Comparison of ENCODE assay signal across 8 cellular contexts in genomic region chr12:13234045-13234641, GRCh38. TPM values are rescaled to one million over a fixed set of nuclear protein-coding genes. Genes with fewer than 3 reads are reported as not detected.
DNase-seq lines count a peak whose midpoint lies in the region; ATAC-seq and TF ChIP-seq lines count a peak whose summit lies in the region.

No MANE protein-coding gene starts in this region.

- peak; percentile 59 for ATAC-seq in CD8-positive, alpha-beta T cell
- peak; percentile 51 for ATAC-seq in GM18907 (IDR thresholded peaks at IDR 0.05; ENCODE audit: unreplicated experiment)
- ATAC-seq in HG03571 (IDR thresholded peaks at IDR 0.05; ENCODE audit: unreplicated experiment) = no peak

- no peaks in the 10 kb centered on the region for H3K4me1 ChIP-seq in CD8-positive, alpha-beta T cell (ENCODE audit: insufficient read depth, low read length)
- H3K4me1 ChIP-seq in ascending aorta (no peaks in the 10 kb centered on the region), iPS DF 6.9 (ENCODE audit: control insufficient read depth, insufficient read depth, low read length) (no peaks in the 10 kb centered on the region)
- no peaks in the 10 kb centered on the region for H3K4me1 ChIP-seq in effector memory CD4-positive, alpha-beta T cell (ENCODE audit: control insufficient read depth, insufficient read depth, low read length, poor library complexity, severe bottlenecking)

- TF ChIP-seq CTCF in CD8-positive, alpha-beta T cell (IDR thresholded peaks at IDR 0.05) = peak; percentile 75
- peak; percentile 58 to 76 (median 62) for TF ChIP-seq CTCF in ascending aorta (IDR thresholded peaks at IDR 0.05)

- DNase-seq in CD8-positive, alpha-beta T cell = peak in 4 of 7 experiments; percentile 5 to 33 (median 18)
- DNase-seq in NCI-H69 (lab: John Stamatoyannopoulos, UW) = peak; percentile 31
- no peak for DNase-seq in ascending aorta (ENCODE audit: low spot score in 2 of 2)
- peak; percentile 31 for DNase-seq in iPS DF 6.9 (ENCODE audit: low read depth, low spot score)
- peak; percentile 54 for DNase-seq in stimulated activated CD8-positive, alpha-beta memory T cell treated with anti-CD3 and anti-CD28 coated beads, Interleukin-4, amount 100 ng/mL, for 48 hours
- no peak for DNase-seq in effector memory CD4-positive, alpha-beta T cell

- H3K27ac Mint-ChIP-seq in CD8-positive, alpha-beta T cell = no peak overlapping the region

- no peaks in the 10 kb centered on the region for H3K9me3 Mint-ChIP-seq in CD8-positive, alpha-beta T cell

- H3K27me3 ChIP-seq in CD8-positive, alpha-beta T cell (ENCODE audit: insufficient read depth, low read length) = no peaks in the 10 kb centered on the region
- no peaks in the 10 kb centered on the region for H3K27me3 ChIP-seq in ascending aorta
- no peaks in the 10 kb centered on the region for H3K27me3 ChIP-seq in iPS DF 6.9 (ENCODE audit: control insufficient read depth, insufficient read depth, low read length)
- no peaks in the 10 kb centered on the region for H3K27me3 ChIP-seq in effector memory CD4-positive, alpha-beta T cell (replicated peaks; ENCODE audit: control insufficient read depth, insufficient read depth, low read length, poor library complexity, severe bottlenecking)

- no peak overlapping the region for H3K27ac ChIP-seq in CD8-positive, alpha-beta T cell (ENCODE audit: low read depth, low read length)
- H3K27ac ChIP-seq in ascending aorta (no peak overlapping the region), iPS DF 6.9 (ENCODE audit: low read length) (no peak overlapping the region)
- no peak overlapping the region for H3K27ac ChIP-seq in effector memory CD4-positive, alpha-beta T cell (ENCODE audit: insufficient read depth, low read length, poor library complexity, severe bottlenecking)

- POLR2A ChIA-PET in CD8-positive, alpha-beta T cell (lab: Charles Lee) = no interaction called here

- H3K27me3 Mint-ChIP-seq in CD8-positive, alpha-beta T cell (ENCODE audit: low read depth) = peaks cover 17% of the 10 kb centered on the region

- H3K4me3 Mint-ChIP-seq in CD8-positive, alpha-beta T cell = no peak overlapping the region

- intact Hi-C loops in CD8-positive, alpha-beta T cell (cut with DNase I, micrococcal nuclease) = loop anchor here (1.0 kb wide), 1 partner anchor 318 kb away; no protein-coding TSS in a partner anchor
- intact Hi-C loops in ascending aorta (cut with DNase I) = no loop called here

- H3K4me1 Mint-ChIP-seq in CD8-positive, alpha-beta T cell (ENCODE audit: low read depth) = no peaks in the 10 kb centered on the region

- no peaks in the 10 kb centered on the region for H3K9me3 ChIP-seq in CD8-positive, alpha-beta T cell (ENCODE audit: low read length)
- H3K9me3 ChIP-seq in ascending aorta = no peaks in the 10 kb centered on the region
- H3K9me3 ChIP-seq in iPS DF 6.9 (ENCODE audit: control insufficient read depth, insufficient read depth, low read length) = no peaks in the 10 kb centered on the region
- no peaks in the 10 kb centered on the region for H3K9me3 ChIP-seq in effector memory CD4-positive, alpha-beta T cell (ENCODE audit: control insufficient read depth, low read length)

- CTCF ChIA-PET in CD8-positive, alpha-beta T cell (lab: Charles Lee) = interaction anchor here (0.7 to 2.5 kb wide), 7 partner anchors 15 to 334 kb away, joined by 3 to 16 read pairs (median 3); no protein-coding TSS in a partner anchor

- H3K36me3 ChIP-seq in CD8-positive, alpha-beta T cell (ENCODE audit: insufficient read depth, low read length) = no peaks in the 10 kb centered on the region
- H3K36me3 ChIP-seq in ascending aorta = no peaks in the 10 kb centered on the region
- no peaks in the 10 kb centered on the region for H3K36me3 ChIP-seq in iPS DF 6.9 (ENCODE audit: control insufficient read depth, insufficient read depth, low read length)
- no peaks in the 10 kb centered on the region for H3K36me3 ChIP-seq in effector memory CD4-positive, alpha-beta T cell (ENCODE audit: control insufficient read depth, insufficient read depth, low read length)

- H3K36me3 Mint-ChIP-seq in CD8-positive, alpha-beta T cell = no peaks in the 10 kb centered on the region

- no peak overlapping the region for H3K4me3 ChIP-seq in CD8-positive, alpha-beta T cell (ENCODE audit: low read depth, low read length)
- H3K4me3 ChIP-seq in ascending aorta (no peak overlapping the region), iPS DF 6.9 (ENCODE audit: low read length) (no peak overlapping the region)
- H3K4me3 ChIP-seq in effector memory CD4-positive, alpha-beta T cell (ENCODE audit: insufficient read depth, low read depth, low read length, poor library complexity, severe bottlenecking) = no peak overlapping the region

- no CpG with 5 or more reads among the region's 7 CpGs for WGBS in iPS DF 6.9 (ENCODE audit: insufficient coverage, insufficient read length)

RNA-seq across cellular contexts. Expression of gene EMP1, which starts 37.6 kb away (rescaled TPM):
- 1 to 10 TPM; 4.4 to 5.0 TPM for total RNA-seq in CD8-positive, alpha-beta T cell
- total RNA-seq in ascending aorta = 588 TPM

Comparison
In these comparisons a context has a peak if more than half of its experiments do, and no peak if none do; other contexts are left out.
1. DNase-seq: peak in CD8-positive, alpha-beta T cell (4 of 7), NCI-H69 (single experiment), iPS DF 6.9 (single experiment) and stimulated activated CD8-positive, alpha-beta memory T cell treated with anti-CD3 and anti-CD28 coated beads, Interleukin-4, amount 100 ng/mL, for 48 hours (single experiment); none in ascending aorta (0 of 2) and effector memory CD4-positive, alpha-beta T cell (0 of 3).
2. RNA of gene EMP1, which starts 37.6 kb away (total RNA-seq): 588 TPM in ascending aorta (single experiment); 4.4 to 5.0 TPM in CD8-positive, alpha-beta T cell; every median in the first group is over 10 times any median in the second.